Comparison of ENCODE assay signal across 15 cellular contexts in genomic region chr3:186618318-186618938, GRCh38. TPM values are rescaled to one million over a fixed set of nuclear protein-coding genes. Genes with fewer than 3 reads are reported as not detected.
DNase-seq lines count a peak whose midpoint lies in the region; ATAC-seq, FAIRE-seq and TF ChIP-seq lines count a peak whose summit lies in the region.
"Had no signal": no experiment of that assay in that cellular context is flagged by ENCODE, and none has a peak within 500 bp of the region (broad histone marks: within the 10 kb centered on the region; RNA-seq: fewer than 3 reads in every experiment).

No MANE protein-coding gene starts in this region.

- 88% methylated on average over 8 of the region's 8 CpGs; no CpG with 5 or more reads in 1 of the 2 experiments for WGBS in H1 (ENCODE audit: extremely low coverage in 1 of 2, insufficient coverage in 1 of 2, insufficient read length in 1 of 2, insufficient replicate concordance in 2 of 2, low coverage in 1 of 2, low lambda C conversion rate in 2 of 2, missing lambda C conversion rate in 1 of 2), 2 experiments

- H3K23ac ChIP-seq in H1 (ENCODE audit: insufficient read length): no peak overlapping the region

- H3K9ac ChIP-seq in H1 (replicated peaks in 1 of 4; ENCODE audit: extremely low read depth in 1 of 4, low read depth in 3 of 4, low read length in 3 of 4): no peak overlapping the region
- H3K9ac ChIP-seq: GM23248 had no signal

- H3K56ac ChIP-seq in H1 (replicated peaks; ENCODE audit: insufficient read length, low read depth, low read length): no peak overlapping the region

- CTCF ChIA-PET in H1 (lab: Charles Lee; ENCODE audit: partially characterized antibody): interaction anchor here (0.6 to 12.9 kb wide), 12 partner anchors 14 to 510 kb away, joined by 3 to 333 read pairs (median 7); no protein-coding TSS in a partner anchor

- no peaks in the 10 kb centered on the region for H3K36me3 Mint-ChIP-seq in stimulated activated effector memory CD8-positive, alpha-beta T cell treated with anti-CD3 and anti-CD28 coated beads, Interleukin-12 subunit alpha, Interleukin-12 subunit beta, amount 100 ng/mL, for 72 hours

- no peak overlapping the region for H2AFZ ChIP-seq in H1 (ENCODE audit: low read length)

- TF ChIP-seq EP300 in H1 (IDR thresholded peaks at IDR 0.05; ENCODE audit: borderline replicate concordance in 1 of 2, low read depth in 2 of 2, low read length in 2 of 2): no peak

- no peak overlapping the region for H3K14ac ChIP-seq in H1 (ENCODE audit: insufficient read length)

- no peak overlapping the region for H4K91ac ChIP-seq in H1 (replicated peaks; ENCODE audit: insufficient read length, low read length)

- H2BK5ac ChIP-seq in H1 (ENCODE audit: low read depth, low read length): no peak overlapping the region

- no peak overlapping the region for H2BK120ac ChIP-seq in H1 (replicated peaks; ENCODE audit: low read depth, low read length)

- TF ChIP-seq CTCF in H1 (IDR thresholded peaks at IDR 0.05; ENCODE audit: control extremely low read depth in 1 of 3, insufficient read depth in 1 of 3, low read depth in 1 of 3, low read length in 3 of 3): no peak

- H3K4me1 Mint-ChIP-seq in stimulated activated effector memory CD8-positive, alpha-beta T cell treated with anti-CD3 and anti-CD28 coated beads, Interleukin-12 subunit alpha, Interleukin-12 subunit beta, amount 100 ng/mL, for 72 hours: peaks cover 30% of the 10 kb centered on the region

- H3K9me3 Mint-ChIP-seq in stimulated activated effector memory CD8-positive, alpha-beta T cell treated with anti-CD3 and anti-CD28 coated beads, Interleukin-12 subunit alpha, Interleukin-12 subunit beta, amount 100 ng/mL, for 72 hours: no peaks in the 10 kb centered on the region

- H3K27ac Mint-ChIP-seq in stimulated activated effector memory CD8-positive, alpha-beta T cell treated with anti-CD3 and anti-CD28 coated beads, Interleukin-12 subunit alpha, Interleukin-12 subunit beta, amount 100 ng/mL, for 72 hours: no peak overlapping the region

- no peak for ATAC-seq in stimulated activated effector memory CD8-positive, alpha-beta T cell treated with anti-CD3 and anti-CD28 coated beads, Interleukin-12 subunit alpha, Interleukin-12 subunit beta, amount 100 ng/mL, for 72 hours

- no peak overlapping the region for H3K4me3 ChIP-seq in H1 (ENCODE audit: extremely low read depth in 1 of 4, insufficient read depth in 2 of 4, low read depth in 3 of 4, low read length in 4 of 4)
- H3K4me3 ChIP-seq: Peyer's patch, SJCRH30 had no signal

- TF ChIP-seq POLR2A in H1 (IDR thresholded peaks at IDR 0.05; ENCODE audit: control extremely low read depth in 1 of 2, low read depth in 2 of 2, low read length in 2 of 2): no peak
- no peak for TF ChIP-seq POLR2A in GM12892 (IDR thresholded peaks at IDR 0.05; ENCODE audit: low read depth, low read length)

- H3K18ac ChIP-seq in H1 (ENCODE audit: extremely low read depth, low read length): no peak overlapping the region

- peak overlapping the region; percentile 64; the same call in 1 of the 2 replicates for H2BK20ac ChIP-seq in H1 (ENCODE audit: low read length)

- H3K27me3 ChIP-seq in H1 (replicated peaks in 1 of 4; ENCODE audit: control insufficient read depth in 3 of 4, extremely low read depth in 1 of 4, insufficient read depth in 3 of 4, low read length in 3 of 4): peaks cover 0 to 2% (median 0%) of the 10 kb centered on the region in 4 experiments; a peak in 1 of 7 replicates
- H3K27me3 ChIP-seq: Peyer's patch, SJCRH30 had no signal

- no peak overlapping the region for H4K8ac ChIP-seq in H1 (ENCODE audit: extremely low read depth, insufficient read depth, low read length)

- H3K4me1 ChIP-seq in H1 (replicated peaks in 1 of 4; ENCODE audit: control insufficient read depth in 3 of 4, insufficient read depth in 4 of 4, low read length in 3 of 4): peaks cover 0 to 7% (median 6%) of the 10 kb centered on the region in 4 experiments; a peak in 6 of 7 replicates
- H3K4me1 ChIP-seq: BE2C, Peyer's patch, SJCRH30 had no signal

- no peaks in the 10 kb centered on the region for H3K79me2 ChIP-seq in H1 (ENCODE audit: control insufficient read depth in 1 of 2, insufficient read depth in 2 of 2, low read length in 2 of 2)

- no peak overlapping the region for H3K4me2 ChIP-seq in H1 (ENCODE audit: insufficient read depth in 1 of 2, low read depth in 2 of 2, low read length in 2 of 2)

- no peaks in the 10 kb centered on the region for H3K79me1 ChIP-seq in H1 (ENCODE audit: low read depth, low read length)

- H2AK5ac ChIP-seq in H1 (ENCODE audit: low read depth, low read length): no peak overlapping the region

- H2BK12ac ChIP-seq in H1 (ENCODE audit: low read depth, low read length): no peak overlapping the region

- TF ChIP-seq RAD21 in H1 (IDR thresholded peaks at IDR 0.05 in 1 of 2, conservative IDR thresholded peaks at IDR 0.05 in 1 of 2; ENCODE audit: low read depth in 2 of 2, low read length in 2 of 2): no peak

- peak; percentile 6 for DNase-seq in NCI-H187 treated with DMSO at 0.1 percent for 48 hours (lab: John Stamatoyannopoulos, UW)
- no peak for DNase-seq in H1 (ENCODE audit: low read depth in 1 of 2, low spot score in 2 of 2)
- no peak for DNase-seq in stimulated activated effector memory CD8-positive, alpha-beta T cell treated with anti-CD3 and anti-CD28 coated beads, Interleukin-12 subunit alpha, Interleukin-12 subunit beta, amount 100 ng/mL, for 72 hours (ENCODE audit: low spot score in 2 of 2)
- DNase-seq in hepatic stellate cell (ENCODE audit: low spot score): no peak
- DNase-seq in GM12892 (ENCODE audit: insufficient read length): no peak
- DNase-seq: BE2C, HCEC 1CT, KG1, NCI-H1092, NCI-H1930, Peyer's patch, SJCRH30 had no signal

- H3K9me3 ChIP-seq in H1 (ENCODE audit: insufficient read depth in 2 of 2, low read depth in 1 of 2, low read length in 1 of 2): no peaks in the 10 kb centered on the region
- H3K9me3 ChIP-seq: BE2C, Peyer's patch, SJCRH30 had no signal

- POLR2A ChIA-PET in H1 (lab: Charles Lee; ENCODE audit: partially characterized antibody): no interaction called here

- no peak overlapping the region for H4K5ac ChIP-seq in H1 (ENCODE audit: insufficient read length, low read depth, low read length)

- H3K27ac ChIP-seq in H1 (ENCODE audit: low read depth, low read length): no peak overlapping the region
- H3K27ac ChIP-seq: GM23248, Peyer's patch, SJCRH30 had no signal

- FAIRE-seq in H1 (lab: Jason Lieb, UNC) (no peak), GM12892 (lab: Jason Lieb, UNC) (no peak)

- H3K36me3 ChIP-seq in H1 (ENCODE audit: control insufficient read depth in 2 of 4, insufficient read depth in 4 of 4, low read length in 3 of 4): no peaks in the 10 kb centered on the region
- H3K36me3 ChIP-seq: BE2C, Peyer's patch, SJCRH30 had no signal

- no peaks in the 10 kb centered on the region for H4K20me1 ChIP-seq in H1 (replicated peaks in 1 of 2; ENCODE audit: control insufficient read depth in 1 of 2, insufficient read depth in 2 of 2, low read length in 2 of 2)

- peak overlapping the region; percentile 70 for H3K4me3 Mint-ChIP-seq in stimulated activated effector memory CD8-positive, alpha-beta T cell treated with anti-CD3 and anti-CD28 coated beads, Interleukin-12 subunit alpha, Interleukin-12 subunit beta, amount 100 ng/mL, for 72 hours

- no peaks in the 10 kb centered on the region for H3K23me2 ChIP-seq in H1 (ENCODE audit: low read depth, low read length)

- no peak overlapping the region for H3K4ac ChIP-seq in H1 (replicated peaks; ENCODE audit: insufficient read length, low read depth, low read length)

- H2BK15ac ChIP-seq in H1 (ENCODE audit: low read length): peak overlapping the region; percentile 31; the same call in 1 of the 2 replicates

RNA-seq across cellular contexts. Expression of gene AHSG, which starts 5.6 kb away (rescaled TPM):
- 0.78 and 1.1 TPM in 2 replicates for total RNA-seq in H1 (2021; fragmentation: NEBNext Ultra II Directional; extraction: Animal tissue kit (Norgen Biotek cat#: 25700))
- polyA plus RNA-seq in H1 (2011; rRNA removed): 0.68 and 0.86 TPM in 2 replicates
- 2.4 TPM for polyA plus RNA-seq in H1 (2011; cell fraction: cytosol; rRNA removed)
- 0.47 TPM for polyA plus RNA-seq in H1 (2011; cell fraction: nucleus; rRNA removed)
- 0.46 to 1.1 TPM (median 0.57 TPM) in 4 replicates for polyA plus RNA-seq in H1 (2012, experiment 1 of 2)
- polyA plus RNA-seq in H1 (2012, experiment 2 of 2): 0.46 TPM
- polyA plus RNA-seq in H1 (2013, experiment 1 of 2): 0.69 TPM
- polyA plus RNA-seq in H1 (2013, experiment 2 of 2): 0.61 TPM
- polyA minus RNA-seq in H1 (2011; rRNA and poly(A)+ RNA removed): 0.46 TPM in 1 of 2 replicates, not detected in the other
- polyA minus RNA-seq in H1 (2011; cell fraction: cytosol; rRNA and poly(A)+ RNA removed): 0.66 TPM
- 0.50 TPM for polyA minus RNA-seq in H1 (2011; cell fraction: nucleus; rRNA and poly(A)+ RNA removed)
- polyA plus RNA-seq in GM12892 (2012; ENCODE audit: missing spikeins): not detected
- total RNA-seq: GM23248, OCI-LY7, Peyer's patch, SJCRH30 had no signal
- polyA plus RNA-seq: GM23248 had no signal

RNA-seq across cellular contexts. Expression of gene FETUB, which starts 21.8 kb away (rescaled TPM):
- not detected in 2 replicates for total RNA-seq in H1 (2021; fragmentation: NEBNext Ultra II Directional; extraction: Animal tissue kit (Norgen Biotek cat#: 25700))
- 0.15 TPM in 1 of 2 replicates, not detected in the other for polyA plus RNA-seq in H1 (2011; rRNA removed)
- 0.09 TPM for polyA plus RNA-seq in H1 (2011; cell fraction: cytosol; rRNA removed)
- polyA plus RNA-seq in H1 (2011; cell fraction: nucleus; rRNA removed): 0.19 TPM
- 0.10 to 0.25 TPM (median 0.19 TPM) in 4 replicates for polyA plus RNA-seq in H1 (2012, experiment 1 of 2)
- not detected for polyA plus RNA-seq in H1 (2012, experiment 2 of 2)
- polyA plus RNA-seq in H1 (2013, experiment 1 of 2): not detected
- polyA plus RNA-seq in H1 (2013, experiment 2 of 2): 0.07 TPM
- not detected in 2 replicates for polyA minus RNA-seq in H1 (2011; rRNA and poly(A)+ RNA removed)
- polyA minus RNA-seq in H1 (2011; cell fraction: cytosol; rRNA and poly(A)+ RNA removed): not detected
- not detected for polyA minus RNA-seq in H1 (2011; cell fraction: nucleus; rRNA and poly(A)+ RNA removed)
- polyA plus RNA-seq in GM12892 (2012; ENCODE audit: missing spikeins): not detected
- total RNA-seq: A673, GM23248, OCI-LY7, Peyer's patch, SJCRH30 had no signal
- polyA plus RNA-seq: GM23248 had no signal

RNA-seq across cellular contexts. Expression of gene HRG, which starts 47.4 kb away (rescaled TPM):
- total RNA-seq in H1 (2021; fragmentation: NEBNext Ultra II Directional; extraction: Animal tissue kit (Norgen Biotek cat#: 25700)): 0.15 TPM in 1 of 2 replicates, not detected in the other
- 0.03 TPM in 1 of 2 replicates, not detected in the other for polyA plus RNA-seq in H1 (2011; rRNA removed)
- not detected for polyA plus RNA-seq in H1 (2011; cell fraction: cytosol; rRNA removed)
- not detected for polyA plus RNA-seq in H1 (2011; cell fraction: nucleus; rRNA removed)
- polyA plus RNA-seq in H1 (2012, experiment 1 of 2): 0.21 TPM in 1 of 4 replicates, not detected in the others
- polyA plus RNA-seq in H1 (2012, experiment 2 of 2): not detected
- polyA plus RNA-seq in H1 (2013, experiment 1 of 2): 0.22 TPM
- polyA plus RNA-seq in H1 (2013, experiment 2 of 2): 0.17 TPM
- not detected in 2 replicates for polyA minus RNA-seq in H1 (2011; rRNA and poly(A)+ RNA removed)
- polyA minus RNA-seq in H1 (2011; cell fraction: cytosol; rRNA and poly(A)+ RNA removed): not detected
- polyA minus RNA-seq in H1 (2011; cell fraction: nucleus; rRNA and poly(A)+ RNA removed): not detected
- polyA plus RNA-seq in GM12892 (2012; ENCODE audit: missing spikeins): not detected
- total RNA-seq: A673, GM23248, OCI-LY7, Peyer's patch, SJCRH30 had no signal
- polyA plus RNA-seq: GM23248 had no signal

RNA-seq across cellular contexts. Expression of gene DNAJB11, which starts 47.9 kb away (rescaled TPM):
- total RNA-seq in H1 (2021; fragmentation: NEBNext Ultra II Directional; extraction: Animal tissue kit (Norgen Biotek cat#: 25700)): 63.9 and 67.7 TPM in 2 replicates
- polyA plus RNA-seq in H1 (2011; rRNA removed): 14.3 and 14.6 TPM in 2 replicates
- polyA plus RNA-seq in H1 (2011; cell fraction: cytosol; rRNA removed): 31.5 TPM
- 10.7 TPM for polyA plus RNA-seq in H1 (2011; cell fraction: nucleus; rRNA removed)
- 49.6 to 72.3 TPM (median 56.3 TPM) in 4 replicates for polyA plus RNA-seq in H1 (2012, experiment 1 of 2)
- polyA plus RNA-seq in H1 (2012, experiment 2 of 2): 20.4 TPM
- 96.2 TPM for polyA plus RNA-seq in H1 (2013, experiment 1 of 2)
- polyA plus RNA-seq in H1 (2013, experiment 2 of 2): 134 TPM
- 8.2 and 8.8 TPM in 2 replicates for polyA minus RNA-seq in H1 (2011; rRNA and poly(A)+ RNA removed)
- polyA minus RNA-seq in H1 (2011; cell fraction: cytosol; rRNA and poly(A)+ RNA removed): 20.0 TPM
- polyA minus RNA-seq in H1 (2011; cell fraction: nucleus; rRNA and poly(A)+ RNA removed): 19.1 TPM
- polyA plus RNA-seq in GM12892 (2012; ENCODE audit: missing spikeins): 37.1 TPM

RNA-seq across cellular contexts. Expression of gene TBCCD1, which starts 51.3 kb away (rescaled TPM):
- total RNA-seq in H1 (2021; fragmentation: NEBNext Ultra II Directional; extraction: Animal tissue kit (Norgen Biotek cat#: 25700)): 13.4 and 13.9 TPM in 2 replicates
- polyA plus RNA-seq in H1 (2011; rRNA removed): 8.4 and 11.3 TPM in 2 replicates
- polyA plus RNA-seq in H1 (2011; cell fraction: cytosol; rRNA removed): 9.3 TPM
- polyA plus RNA-seq in H1 (2011; cell fraction: nucleus; rRNA removed): 6.9 TPM
- 7.8 to 11.2 TPM (median 8.2 TPM) in 4 replicates for polyA plus RNA-seq in H1 (2012, experiment 1 of 2)
- 2.6 TPM for polyA plus RNA-seq in H1 (2012, experiment 2 of 2)
- 6.9 TPM for polyA plus RNA-seq in H1 (2013, experiment 1 of 2)
- polyA plus RNA-seq in H1 (2013, experiment 2 of 2): 7.8 TPM
- polyA minus RNA-seq in H1 (2011; rRNA and poly(A)+ RNA removed): 20.2 and 20.6 TPM in 2 replicates
- polyA minus RNA-seq in H1 (2011; cell fraction: cytosol; rRNA and poly(A)+ RNA removed): 6.9 TPM
- polyA minus RNA-seq in H1 (2011; cell fraction: nucleus; rRNA and poly(A)+ RNA removed): 10.5 TPM
- polyA plus RNA-seq in GM12892 (2012; ENCODE audit: missing spikeins): 10.8 TPM
